In the genomic region with DNA sequence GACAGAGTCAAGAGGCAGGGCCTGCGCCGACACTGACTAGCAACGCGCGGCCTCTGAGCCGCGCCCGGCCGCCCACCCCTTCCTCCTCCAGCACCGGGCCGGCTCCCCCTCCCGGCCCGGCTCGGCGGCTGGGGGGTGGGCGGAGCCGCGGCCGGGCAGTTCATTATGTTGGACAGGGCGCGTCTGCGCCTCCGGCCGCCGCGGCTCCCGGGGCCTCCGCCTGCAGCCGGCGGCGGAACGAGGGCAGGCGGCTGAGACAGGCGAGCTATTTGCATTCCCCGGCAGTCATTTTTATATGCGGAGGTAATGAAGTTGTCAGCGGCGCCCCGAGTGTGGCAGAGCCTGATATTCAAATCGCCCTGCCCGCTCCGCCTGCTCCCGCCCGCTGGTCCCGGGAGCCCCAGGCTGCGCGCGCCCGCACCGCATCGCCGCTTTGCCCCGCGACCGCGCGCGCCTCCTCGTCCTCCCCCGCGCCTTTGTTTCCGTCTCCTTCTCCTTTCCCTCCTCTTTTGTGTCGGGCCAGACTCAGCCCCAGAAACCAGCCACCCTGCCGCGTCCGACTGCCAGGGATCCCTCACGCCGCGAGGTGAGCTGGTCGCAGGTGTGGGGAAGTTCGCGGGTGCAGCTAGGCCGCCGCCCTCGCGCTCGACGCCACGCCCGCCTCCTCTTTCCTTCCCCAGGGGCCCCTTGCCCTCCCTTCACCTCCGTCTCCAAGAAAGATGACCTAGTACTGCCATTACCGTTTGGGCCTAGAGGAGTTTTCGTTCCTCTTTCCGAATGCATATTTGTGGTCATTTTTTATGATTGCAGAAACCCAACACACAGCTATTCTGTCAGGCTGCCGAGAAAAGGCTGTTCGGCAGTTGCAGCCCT, we compare ENCODE assay signal across 1 cellular context.
TF ChIP-seq lines count a peak whose summit lies in the region.

No MANE protein-coding gene starts in this region.

TF ChIP-seq in K562, 482 proteins besides CTCF, POLR2A, EP300 and RAD21 (continued from another document and continues in another):
- peak; percentile 45; the same call in 1 of the 2 replicates for TF ChIP-seq RB1 (IDR thresholded peaks at IDR 0.05; ENCODE audit: low read depth)
- TF ChIP-seq, protein P1, sequence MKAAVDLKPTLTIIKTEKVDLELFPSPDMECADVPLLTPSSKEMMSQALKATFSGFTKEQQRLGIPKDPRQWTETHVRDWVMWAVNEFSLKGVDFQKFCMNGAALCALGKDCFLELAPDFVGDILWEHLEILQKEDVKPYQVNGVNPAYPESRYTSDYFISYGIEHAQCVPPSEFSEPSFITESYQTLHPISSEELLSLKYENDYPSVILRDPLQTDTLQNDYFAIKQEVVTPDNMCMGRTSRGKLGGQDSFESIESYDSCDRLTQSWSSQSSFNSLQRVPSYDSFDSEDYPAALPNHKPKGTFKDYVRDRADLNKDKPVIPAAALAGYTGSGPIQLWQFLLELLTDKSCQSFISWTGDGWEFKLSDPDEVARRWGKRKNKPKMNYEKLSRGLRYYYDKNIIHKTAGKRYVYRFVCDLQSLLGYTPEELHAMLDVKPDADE (conservative IDR thresholded peaks at IDR 0.05; ENCODE audit: control insufficient read depth, low read depth, low read length), result 0 out of 2 replicates have a peak, but pooled peaks have one; percentile 10
- TF ChIP-seq CREBBP (IDR thresholded peaks at IDR 0.05; ENCODE audit: low read depth, low read length), result no peak
- TF ChIP-seq ZNF511 (CRISPR knock-in tag; IDR thresholded peaks at IDR 0.05), result peak; percentile 93
- peak; percentile 87 for TF ChIP-seq MEIS2 (IDR thresholded peaks at IDR 0.05; ENCODE audit: partially characterized antibody)
- no peak for TF ChIP-seq TAF7 (tag; IDR thresholded peaks at IDR 0.05)
- no peak for TF ChIP-seq RBM22 (IDR thresholded peaks at IDR 0.05; ENCODE audit: low read depth, low read length, poor library complexity, severe bottlenecking)
- TF ChIP-seq RAD51 (IDR thresholded peaks at IDR 0.05; ENCODE audit: borderline replicate concordance, low read depth), result no peak
- TF ChIP-seq CHCHD3 (CRISPR knock-in tag; IDR thresholded peaks at IDR 0.05), result no peak
- TF ChIP-seq, protein P2, sequence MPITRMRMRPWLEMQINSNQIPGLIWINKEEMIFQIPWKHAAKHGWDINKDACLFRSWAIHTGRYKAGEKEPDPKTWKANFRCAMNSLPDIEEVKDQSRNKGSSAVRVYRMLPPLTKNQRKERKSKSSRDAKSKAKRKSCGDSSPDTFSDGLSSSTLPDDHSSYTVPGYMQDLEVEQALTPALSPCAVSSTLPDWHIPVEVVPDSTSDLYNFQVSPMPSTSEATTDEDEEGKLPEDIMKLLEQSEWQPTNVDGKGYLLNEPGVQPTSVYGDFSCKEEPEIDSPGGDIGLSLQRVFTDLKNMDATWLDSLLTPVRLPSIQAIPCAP (CRISPR knock-in tag; IDR thresholded peaks at IDR 0.05; ENCODE audit: borderline replicate concordance), result 0 out of 2 replicates have a peak, but pooled peaks have one; percentile 53
- TF ChIP-seq PHF20 (IDR thresholded peaks at IDR 0.05; ENCODE audit: partially characterized antibody), result peak; percentile 61
- 0 out of 2 replicates have a peak, but pooled peaks have one; percentile 25 for TF ChIP-seq ELF2 (CRISPR knock-in tag; IDR thresholded peaks at IDR 0.05)
- TF ChIP-seq ZBTB1 (CRISPR knock-in tag; IDR thresholded peaks at IDR 0.05; ENCODE audit: borderline replicate concordance, low read depth), result no peak
- TF ChIP-seq ZNF695 (CRISPR knock-in tag; IDR thresholded peaks at IDR 0.05), result no peak
- TF ChIP-seq MAZ (CRISPR knock-in tag; conservative IDR thresholded peaks at IDR 0.05 in 1 of 2, IDR thresholded peaks at IDR 0.05 in 1 of 2), result peak; percentile 12 to 49; a peak in 2 of 4 replicates
- peak; percentile 94 for TF ChIP-seq ZFX (CRISPR knock-in tag; IDR thresholded peaks at IDR 0.05)
- TF ChIP-seq ZC3H8 (IDR thresholded peaks at IDR 0.05), result no peak
- peak; percentile 33; the same call in 1 of the 2 replicates for TF ChIP-seq GATAD2B (IDR thresholded peaks at IDR 0.05; ENCODE audit: borderline replicate concordance)
- TF ChIP-seq, protein P3, sequence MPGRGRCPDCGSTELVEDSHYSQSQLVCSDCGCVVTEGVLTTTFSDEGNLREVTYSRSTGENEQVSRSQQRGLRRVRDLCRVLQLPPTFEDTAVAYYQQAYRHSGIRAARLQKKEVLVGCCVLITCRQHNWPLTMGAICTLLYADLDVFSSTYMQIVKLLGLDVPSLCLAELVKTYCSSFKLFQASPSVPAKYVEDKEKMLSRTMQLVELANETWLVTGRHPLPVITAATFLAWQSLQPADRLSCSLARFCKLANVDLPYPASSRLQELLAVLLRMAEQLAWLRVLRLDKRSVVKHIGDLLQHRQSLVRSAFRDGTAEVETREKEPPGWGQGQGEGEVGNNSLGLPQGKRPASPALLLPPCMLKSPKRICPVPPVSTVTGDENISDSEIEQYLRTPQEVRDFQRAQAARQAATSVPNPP (IDR thresholded peaks at IDR 0.05; ENCODE audit: borderline replicate concordance, insufficient read depth, insufficient read length), result no peak
- no peak for TF ChIP-seq ZFPM2 (CRISPR knock-in tag; IDR thresholded peaks at IDR 0.05)
- no peak for TF ChIP-seq RNF219 (CRISPR knock-in tag; IDR thresholded peaks at IDR 0.05)
- TF ChIP-seq FOXP4 (CRISPR knock-in tag; IDR thresholded peaks at IDR 0.05; ENCODE audit: borderline replicate concordance), result peak; percentile 69; the same call in 1 of the 2 replicates
- no peak; the same call in 1 of the 2 replicates for TF ChIP-seq KAT7 (CRISPR knock-in tag; IDR thresholded peaks at IDR 0.05; ENCODE audit: borderline replicate concordance)
- TF ChIP-seq ZNF124 (CRISPR knock-in tag; IDR thresholded peaks at IDR 0.05), result no peak
- TF ChIP-seq ARID1B (IDR thresholded peaks at IDR 0.05), result peak; percentile 37
- peak; percentile 23; the same call in 1 of the 2 replicates for TF ChIP-seq GATAD2A (IDR thresholded peaks at IDR 0.05)
- no peak for TF ChIP-seq SAFB (IDR thresholded peaks at IDR 0.05; ENCODE audit: borderline replicate concordance, low read depth, low read length)
- TF ChIP-seq CHD1 (IDR thresholded peaks at IDR 0.05; ENCODE audit: low read length), result peak; percentile 44
- TF ChIP-seq, protein P4, sequence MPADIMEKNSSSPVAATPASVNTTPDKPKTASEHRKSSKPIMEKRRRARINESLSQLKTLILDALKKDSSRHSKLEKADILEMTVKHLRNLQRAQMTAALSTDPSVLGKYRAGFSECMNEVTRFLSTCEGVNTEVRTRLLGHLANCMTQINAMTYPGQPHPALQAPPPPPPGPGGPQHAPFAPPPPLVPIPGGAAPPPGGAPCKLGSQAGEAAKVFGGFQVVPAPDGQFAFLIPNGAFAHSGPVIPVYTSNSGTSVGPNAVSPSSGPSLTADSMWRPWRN (IDR thresholded peaks at IDR 0.05; ENCODE audit: low read depth), result peak; percentile 51; the same call in 1 of the 2 replicates
- no peak for TF ChIP-seq EWSR1 (IDR thresholded peaks at IDR 0.05; ENCODE audit: borderline replicate concordance, low read depth, partially characterized antibody)
- no peak for TF ChIP-seq PBX2 (CRISPR knock-in tag; IDR thresholded peaks at IDR 0.05; ENCODE audit: low read depth)
- no peak for TF ChIP-seq PBX2 (tag; conservative IDR thresholded peaks at IDR 0.05; ENCODE audit: low read depth)
- TF ChIP-seq, protein P5, sequence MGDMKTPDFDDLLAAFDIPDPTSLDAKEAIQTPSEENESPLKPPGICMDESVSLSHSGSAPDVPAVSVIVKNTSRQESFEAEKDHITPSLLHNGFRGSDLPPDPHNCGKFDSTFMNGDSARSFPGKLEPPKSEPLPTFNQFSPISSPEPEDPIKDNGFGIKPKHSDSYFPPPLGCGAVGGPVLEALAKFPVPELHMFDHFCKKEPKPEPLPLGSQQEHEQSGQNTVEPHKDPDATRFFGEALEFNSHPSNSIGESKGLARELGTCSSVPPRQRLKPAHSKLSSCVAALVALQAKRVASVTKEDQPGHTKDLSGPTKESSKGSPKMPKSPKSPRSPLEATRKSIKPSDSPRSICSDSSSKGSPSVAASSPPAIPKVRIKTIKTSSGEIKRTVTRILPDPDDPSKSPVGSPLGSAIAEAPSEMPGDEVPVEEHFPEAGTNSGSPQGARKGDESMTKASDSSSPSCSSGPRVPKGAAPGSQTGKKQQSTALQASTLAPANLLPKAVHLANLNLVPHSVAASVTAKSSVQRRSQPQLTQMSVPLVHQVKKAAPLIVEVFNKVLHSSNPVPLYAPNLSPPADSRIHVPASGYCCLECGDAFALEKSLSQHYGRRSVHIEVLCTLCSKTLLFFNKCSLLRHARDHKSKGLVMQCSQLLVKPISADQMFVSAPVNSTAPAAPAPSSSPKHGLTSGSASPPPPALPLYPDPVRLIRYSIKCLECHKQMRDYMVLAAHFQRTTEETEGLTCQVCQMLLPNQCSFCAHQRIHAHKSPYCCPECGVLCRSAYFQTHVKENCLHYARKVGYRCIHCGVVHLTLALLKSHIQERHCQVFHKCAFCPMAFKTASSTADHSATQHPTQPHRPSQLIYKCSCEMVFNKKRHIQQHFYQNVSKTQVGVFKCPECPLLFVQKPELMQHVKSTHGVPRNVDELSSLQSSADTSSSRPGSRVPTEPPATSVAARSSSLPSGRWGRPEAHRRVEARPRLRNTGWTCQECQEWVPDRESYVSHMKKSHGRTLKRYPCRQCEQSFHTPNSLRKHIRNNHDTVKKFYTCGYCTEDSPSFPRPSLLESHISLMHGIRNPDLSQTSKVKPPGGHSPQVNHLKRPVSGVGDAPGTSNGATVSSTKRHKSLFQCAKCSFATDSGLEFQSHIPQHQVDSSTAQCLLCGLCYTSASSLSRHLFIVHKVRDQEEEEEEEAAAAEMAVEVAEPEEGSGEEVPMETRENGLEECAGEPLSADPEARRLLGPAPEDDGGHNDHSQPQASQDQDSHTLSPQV (IDR thresholded peaks at IDR 0.05), result 0 out of 2 replicates have a peak, but pooled peaks have one; percentile 54
- 0 out of 4 replicates have a peak, but pooled peaks of 1 of the 2 experiments have one; percentile 6 for TF ChIP-seq NONO (IDR thresholded peaks at IDR 0.05; ENCODE audit: low read depth in 2 of 2, low read length in 1 of 2)
- peak; percentile 83 to 88 for TF ChIP-seq E2F6 (IDR thresholded peaks at IDR 0.05; ENCODE audit: borderline replicate concordance in 1 of 2, extremely low read depth in 1 of 2, insufficient read depth in 1 of 2, insufficient read length in 1 of 2, low read depth in 1 of 2, low read length in 1 of 2, poor library complexity in 1 of 2, severe bottlenecking in 1 of 2)
- no peak for TF ChIP-seq PRMT5 (CRISPR knock-in tag; IDR thresholded peaks at IDR 0.05)
- no peak for TF ChIP-seq ZNF583 (CRISPR knock-in tag; IDR thresholded peaks at IDR 0.05)
- TF ChIP-seq BRD9 (IDR thresholded peaks at IDR 0.05; ENCODE audit: low read depth, partially characterized antibody), result no peak
- peak; percentile 43; the same call in 1 of the 2 replicates for TF ChIP-seq E2F3 (CRISPR knock-in tag; IDR thresholded peaks at IDR 0.05)
- TF ChIP-seq GTF2F1 (IDR thresholded peaks at IDR 0.05; ENCODE audit: low read depth, low read length), result no peak
- no peak for TF ChIP-seq ZNF121 (CRISPR knock-in tag; conservative IDR thresholded peaks at IDR 0.05)
